In the genomic region with DNA sequence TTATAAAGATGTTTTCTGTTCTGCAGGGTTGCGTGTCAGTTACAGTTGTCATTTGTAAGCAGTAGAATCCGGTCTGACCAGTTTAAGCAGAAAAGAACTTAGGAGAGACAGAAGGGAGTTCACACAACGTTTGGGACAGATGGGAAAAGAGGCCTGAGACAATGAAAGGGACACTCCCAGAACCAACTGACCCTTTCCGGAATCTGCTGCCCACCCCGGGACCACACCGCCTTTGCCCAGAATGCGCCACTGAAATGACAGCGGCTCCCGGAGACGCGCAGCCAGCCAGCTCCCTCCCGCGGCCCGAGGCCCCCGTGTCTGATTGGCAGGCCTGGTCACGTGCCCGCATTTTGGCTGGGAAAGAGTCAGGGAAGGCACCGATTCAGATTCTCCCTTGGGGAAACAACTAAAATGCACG, we compare ENCODE assay signal across 1 cellular context.
TF ChIP-seq lines count a peak whose summit lies in the region.

No MANE protein-coding gene starts in this region.

TF ChIP-seq in H1, 55 proteins besides CTCF, POLR2A, EP300 and RAD21 (continued from another document):
- TF ChIP-seq SUZ12 (IDR thresholded peaks at IDR 0.05; ENCODE audit: low read length) (no peak), POU5F1 (IDR thresholded peaks at IDR 0.05; ENCODE audit: low read depth, low read length) (no peak), TEAD4 (IDR thresholded peaks at IDR 0.05; ENCODE audit: low read depth, low read length) (0 out of 2 replicates have a peak, but pooled peaks have one; percentile 37), SP1 (IDR thresholded peaks at IDR 0.05; ENCODE audit: low read depth, low read length) (peak; percentile 52), YY1 (IDR thresholded peaks at IDR 0.05; ENCODE audit: low read depth, low read length) (no peak), HDAC2 (IDR thresholded peaks at IDR 0.05; ENCODE audit: borderline replicate concordance in 1 of 2, low read depth in 2 of 2, low read length in 2 of 2) (no peak), RFX5 (IDR thresholded peaks at IDR 0.05; ENCODE audit: borderline replicate concordance, low read depth, low read length) (no peak), TAF7 (optimal IDR thresholded peaks at IDR 0.05; ENCODE audit: borderline replicate concordance, low read depth, low read length) (no peak), JUND (IDR thresholded peaks at IDR 0.05; ENCODE audit: low read length) (no peak), KDM5A (IDR thresholded peaks at IDR 0.05; ENCODE audit: low read length) (no peak), SP4 (IDR thresholded peaks at IDR 0.05; ENCODE audit: low read length) (no peak), SIRT6 (IDR thresholded peaks at IDR 0.05; ENCODE audit: low read length) (no peak), CHD7 (IDR thresholded peaks at IDR 0.05; ENCODE audit: insufficient replicate concordance, low read length) (no peak), CHD1 (IDR thresholded peaks at IDR 0.05; ENCODE audit: low read depth, low read length) (no peak), FOSL1 (IDR thresholded peaks at IDR 0.05; ENCODE audit: insufficient read depth, low read depth, low read length) (no peak), POLR2AphosphoS5 (IDR thresholded peaks at IDR 0.05; ENCODE audit: low read depth, low read length) (no peak), USF2 (IDR thresholded peaks at IDR 0.05; ENCODE audit: low read length) (peak; percentile 96), TBP (IDR thresholded peaks at IDR 0.05; ENCODE audit: low read depth, low read length) (no peak), NANOG (IDR thresholded peaks at IDR 0.05; ENCODE audit: insufficient read depth, low read depth, low read length, poor library complexity, severe bottlenecking) (no peak), HDAC6 (IDR thresholded peaks at IDR 0.05; ENCODE audit: low read depth, low read length) (no peak), CREB1 (IDR thresholded peaks at IDR 0.05) (no peak), EZH2 (IDR thresholded peaks at IDR 0.05; ENCODE audit: low read depth, low read length, severe bottlenecking) (no peak), BACH1 (IDR thresholded peaks at IDR 0.05; ENCODE audit: low read length) (no peak), BRCA1 (IDR thresholded peaks at IDR 0.05; ENCODE audit: low read depth, low read length) (no peak), CBX5 (IDR thresholded peaks at IDR 0.05; ENCODE audit: low read depth, low read length) (no peak), CTBP2 (IDR thresholded peaks at IDR 0.05; ENCODE audit: borderline replicate concordance, insufficient read depth, insufficient read length, low read length) (peak; percentile 78), SP2 (IDR thresholded peaks at IDR 0.05; ENCODE audit: low read length) (no peak), BCL11A (IDR thresholded peaks at IDR 0.05; ENCODE audit: low read depth in 2 of 2, low read length in 2 of 2) (no peak), JUN (IDR thresholded peaks at IDR 0.05; ENCODE audit: low read depth, low read length) (0 out of 2 replicates have a peak, but pooled peaks have one; percentile 8), MAFK (IDR thresholded peaks at IDR 0.05; ENCODE audit: low read depth, low read length) (no peak), RXRA (IDR thresholded peaks at IDR 0.05; ENCODE audit: insufficient read depth, low read depth, low read length) (no peak), RNF2 (IDR thresholded peaks at IDR 0.05; ENCODE audit: borderline replicate concordance, low read depth, low read length, missing control alignments, poor library complexity, severe bottlenecking) (no peak), SRF (IDR thresholded peaks at IDR 0.05; ENCODE audit: low read depth, low read length) (no peak), KDM4A (IDR thresholded peaks at IDR 0.05; ENCODE audit: low read depth, low read length, severe bottlenecking) (no peak), KDM1A (IDR thresholded peaks at IDR 0.05; ENCODE audit: borderline replicate concordance, low read length) (no peak), GABPA (IDR thresholded peaks at IDR 0.05; ENCODE audit: borderline replicate concordance, insufficient read depth, low read length) (no peak), TAF1 (IDR thresholded peaks at IDR 0.05; ENCODE audit: low read depth, low read length) (peak; percentile 68), E2F6 (IDR thresholded peaks at IDR 0.05) (peak; percentile 70), SIX5 (IDR thresholded peaks at IDR 0.05; ENCODE audit: low read depth, low read length) (no peak), TCF12 (IDR thresholded peaks at IDR 0.05; ENCODE audit: low read depth, low read length) (no peak), NRF1 (IDR thresholded peaks at IDR 0.05; ENCODE audit: low read depth, low read length) (no peak), CHD2 (IDR thresholded peaks at IDR 0.05; ENCODE audit: low read length) (peak; percentile 72), CEBPB (IDR thresholded peaks at IDR 0.05; ENCODE audit: low read depth, low read length) (no peak), SIN3A (conservative IDR thresholded peaks at IDR 0.05 in 1 of 2, IDR thresholded peaks at IDR 0.05 in 1 of 2; ENCODE audit: low read depth in 1 of 2, low read length in 2 of 2) (peak in 1 of 2 experiments; percentile 52; a peak in 1 of 4 replicates)
- TF ChIP-seq, protein P1, sequence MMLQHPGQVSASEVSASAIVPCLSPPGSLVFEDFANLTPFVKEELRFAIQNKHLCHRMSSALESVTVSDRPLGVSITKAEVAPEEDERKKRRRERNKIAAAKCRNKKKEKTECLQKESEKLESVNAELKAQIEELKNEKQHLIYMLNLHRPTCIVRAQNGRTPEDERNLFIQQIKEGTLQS (IDR thresholded peaks at IDR 0.05; ENCODE audit: insufficient read depth, low read depth, low read length) = peak; percentile 92
- TF ChIP-seq, protein P2, sequence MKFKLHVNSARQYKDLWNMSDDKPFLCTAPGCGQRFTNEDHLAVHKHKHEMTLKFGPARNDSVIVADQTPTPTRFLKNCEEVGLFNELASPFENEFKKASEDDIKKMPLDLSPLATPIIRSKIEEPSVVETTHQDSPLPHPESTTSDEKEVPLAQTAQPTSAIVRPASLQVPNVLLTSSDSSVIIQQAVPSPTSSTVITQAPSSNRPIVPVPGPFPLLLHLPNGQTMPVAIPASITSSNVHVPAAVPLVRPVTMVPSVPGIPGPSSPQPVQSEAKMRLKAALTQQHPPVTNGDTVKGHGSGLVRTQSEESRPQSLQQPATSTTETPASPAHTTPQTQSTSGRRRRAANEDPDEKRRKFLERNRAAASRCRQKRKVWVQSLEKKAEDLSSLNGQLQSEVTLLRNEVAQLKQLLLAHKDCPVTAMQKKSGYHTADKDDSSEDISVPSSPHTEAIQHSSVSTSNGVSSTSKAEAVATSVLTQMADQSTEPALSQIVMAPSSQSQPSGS (IDR thresholded peaks at IDR 0.05; ENCODE audit: low read length) = no peak
